19 cellular contexts compared by ENCODE assay signal in the genomic region with DNA sequence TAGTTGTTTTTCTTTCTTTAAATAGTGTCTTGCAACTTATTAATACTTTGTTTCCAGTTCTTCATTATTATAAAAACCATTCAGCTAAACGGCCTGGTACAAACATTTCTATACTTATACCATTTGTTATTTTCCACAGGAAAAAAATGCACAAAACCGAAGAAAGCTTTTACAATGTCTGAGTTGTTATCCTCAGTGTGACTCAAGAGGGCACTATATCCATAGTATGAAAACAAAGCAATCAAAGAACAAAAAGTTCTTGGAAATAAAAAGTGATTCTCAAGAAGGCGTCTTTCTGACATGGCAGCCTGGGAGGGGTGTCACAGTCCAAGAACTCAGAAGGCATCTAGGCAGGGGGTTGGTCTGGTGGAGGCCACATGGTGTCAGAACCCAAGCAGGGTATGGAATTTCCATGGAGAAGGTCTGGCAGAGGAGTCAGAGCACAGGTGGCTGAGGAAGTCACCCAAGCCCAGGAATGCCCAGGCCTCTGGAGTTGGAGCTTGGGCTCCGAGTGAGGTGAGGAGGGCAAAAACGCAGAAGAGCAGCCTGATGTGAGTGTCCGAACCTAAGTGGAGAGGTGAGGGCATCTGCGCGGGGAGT.
DNase-seq lines count a peak whose midpoint lies in the region; ATAC-seq and TF ChIP-seq lines count a peak whose summit lies in the region.
"Had no signal": no experiment of that assay in that cellular context is flagged by ENCODE, and none has a peak within 500 bp of the region (broad histone marks: within the 10 kb centered on the region; RNA-seq: fewer than 3 reads in every experiment).

No MANE protein-coding gene starts in this region.

- H3K79me2 ChIP-seq in PC-9 (ENCODE audit: low read depth) = no peaks in the 10 kb centered on the region

- H2AFZ ChIP-seq in PC-9 = no peak overlapping the region

- H3K4me3 ChIP-seq in PC-9 = no peak overlapping the region
- H3K4me3 ChIP-seq in fibroblast of pulmonary artery (replicated peaks; ENCODE audit: low read depth, low read length) = no peak overlapping the region
- H3K4me3 ChIP-seq: cardiac muscle cell, prostate gland, stomach, uterus had no signal

- peaks cover 9% of the 10 kb centered on the region for H3K4me1 Mint-ChIP-seq in stimulated activated naive CD8-positive, alpha-beta T cell treated with anti-CD3 and anti-CD28 coated beads, Interleukin-15, amount 100 ng/mL, for 72 hours

- DNase-seq in stimulated activated naive CD8-positive, alpha-beta T cell treated with anti-CD3 and anti-CD28 coated beads, Interleukin-15, amount 100 ng/mL, for 72 hours = no peak
- DNase-seq in stimulated activated naive CD8-positive, alpha-beta T cell treated with anti-CD3 and anti-CD28 coated beads, Interleukin-15, Interleukin-2, amounts not matched to agents 100 U/mL and 50 U/mL, for 24 hours = no peak
- DNase-seq in PC-9 (no peak), fibroblast of pulmonary artery (ENCODE audit: low read depth) (peak; percentile 2), NCI-H2107 treated with DMSO at 0.1 percent for 48 hours (lab: John Stamatoyannopoulos, UW; ENCODE audit: unreplicated experiment) (no peak), NCI-H1436 (lab: John Stamatoyannopoulos, UW) (no peak)
- DNase-seq: activated CD4-positive, CD25-positive, alpha-beta regulatory T cell; activated CD8-positive, alpha-beta memory T cell treated with anti-CD3 and anti-CD28 coated beads, Interleukin-2, amount 50 U/mL, for 48 hours; left ventricle myocardium superior; NCI-H2029; NCI-H526 treated with DMSO at 0.1 percent for 48 hours; stimulated activated CD4-positive, alpha-beta T cell treated with anti-CD3 and anti-CD28 coated beads, Interleukin-12 subunit alpha, Interleukin-12 subunit beta, amount 100 ng/mL, for 4 hours; stomach; uterus had no signal

- BruUV-seq in PC-9 (replicated peaks; lab: Mats Ljungman, UMichigan) = no TSS peak

- no peaks in the 10 kb centered on the region for H3K4me1 ChIP-seq in PC-9 (replicated peaks; ENCODE audit: insufficient read depth)
- H3K4me1 ChIP-seq: prostate gland, stomach, uterus had no signal

- ATAC-seq in stimulated activated naive CD8-positive, alpha-beta T cell treated with anti-CD3 and anti-CD28 coated beads, Interleukin-15, amount 100 ng/mL, for 72 hours = no peak
- ATAC-seq in stimulated activated naive CD8-positive, alpha-beta T cell treated with anti-CD3 and anti-CD28 coated beads, Interleukin-15, Interleukin-2, amounts not matched to agents 100 U/mL and 50 U/mL, for 24 hours = no peak
- ATAC-seq in HG02852 (IDR thresholded peaks at IDR 0.05; ENCODE audit: unreplicated experiment) = no peak
- ATAC-seq in GM21723 (IDR thresholded peaks at IDR 0.05; ENCODE audit: unreplicated experiment) = no peak
- ATAC-seq: activated naive CD4-positive, alpha-beta T cell treated with anti-CD3 and anti-CD28 coated beads, Interleukin-2, amount 50 U/mL, for 72 hours; left ventricle myocardium superior had no signal

- H3K36me3 ChIP-seq in PC-9 (ENCODE audit: low read depth) = peaks cover 23% of the 10 kb centered on the region
- H3K36me3 ChIP-seq: prostate gland, uterus had no signal

- H4K20me1 ChIP-seq in PC-9 (ENCODE audit: insufficient read depth) = no peaks in the 10 kb centered on the region

- no peaks in the 10 kb centered on the region for H3K27me3 ChIP-seq in PC-9 (ENCODE audit: insufficient read depth, low read depth)
- H3K27me3 ChIP-seq: cardiac muscle cell, stomach, uterus had no signal

- intact Hi-C loops in PC-9 (cut with micrococcal nuclease; ENCODE audit: unreplicated experiment) = no loop called here

- peak overlapping the region; percentile 35 to 75 for H3K27ac Mint-ChIP-seq in stimulated activated naive CD8-positive, alpha-beta T cell treated with anti-CD3 and anti-CD28 coated beads, Interleukin-15, amount 100 ng/mL, for 72 hours

- peak; percentile 25; the same call in 1 of the 2 replicates for TF ChIP-seq CTCF in PC-9 (conservative IDR thresholded peaks at IDR 0.05)
- no peak for TF ChIP-seq CTCF in fibroblast of pulmonary artery (IDR thresholded peaks at IDR 0.05; ENCODE audit: low read length, missing control alignments)

- no peak overlapping the region for H3K4me2 ChIP-seq in PC-9

- no peaks in the 10 kb centered on the region for H3K9me2 ChIP-seq in PC-9 (ENCODE audit: insufficient read depth)

- H3K4me3 Mint-ChIP-seq in stimulated activated naive CD8-positive, alpha-beta T cell treated with anti-CD3 and anti-CD28 coated beads, Interleukin-15, amount 100 ng/mL, for 72 hours = no peak overlapping the region

- no peaks in the 10 kb centered on the region for H3K9me3 Mint-ChIP-seq in stimulated activated naive CD8-positive, alpha-beta T cell treated with anti-CD3 and anti-CD28 coated beads, Interleukin-15, amount 100 ng/mL, for 72 hours
- H3K9me3 Mint-ChIP-seq: activated naive CD4-positive, alpha-beta T cell treated with anti-CD3 and anti-CD28 coated beads, Interleukin-2, amount 50 U/mL, for 72 hours had no signal

- CTCF ChIA-PET in PC-9 (lab: Charles Lee) = no interaction called here

- H3F3A ChIP-seq in PC-9 (ENCODE audit: insufficient read depth, low read depth) = no peaks in the 10 kb centered on the region

- no peaks in the 10 kb centered on the region for H3K27me3 Mint-ChIP-seq in stimulated activated naive CD8-positive, alpha-beta T cell treated with anti-CD3 and anti-CD28 coated beads, Interleukin-15, amount 100 ng/mL, for 72 hours

- POLR2A ChIA-PET in PC-9 (lab: Charles Lee; ENCODE audit: unreplicated experiment) = no interaction called here

- no peak overlapping the region for H3K27ac ChIP-seq in PC-9
- H3K27ac ChIP-seq: cardiac muscle cell, prostate gland, uterus had no signal

- 0 out of 2 replicates have a peak, but pooled peaks cover 3% of the 10 kb centered on the region for H3K9me3 ChIP-seq in PC-9 (ENCODE audit: insufficient read depth, low read depth)
- H3K9me3 ChIP-seq: prostate gland, stomach, uterus had no signal
